ENCODE assay signal across 9 cellular contexts in genomic region chr7:88344956-88345832, GRCh38. TPM values are rescaled to one million over a fixed set of nuclear protein-coding genes. Genes with fewer than 3 reads are reported as not detected.
A peak's percentile ranks its signal among the peaks of the same experiment; 100 is the strongest.
DNase-seq lines count a peak whose midpoint lies in the region; ATAC-seq, FAIRE-seq and TF ChIP-seq lines count a peak whose summit lies in the region.
"Had no signal": no experiment of that assay in that cellular context is flagged by ENCODE, and none has a peak within 500 bp of the region (broad histone marks: within the 10 kb centered on the region; RNA-seq: fewer than 3 reads in every experiment).

No MANE protein-coding gene starts in this region.

- DNase-seq in AG09309 (ENCODE audit: low read depth) (no peak), NCI-H1092 (lab: John Stamatoyannopoulos, UW) (peak; percentile 9), astrocyte of the hippocampus (ENCODE audit: low read depth, low spot score) (peak; percentile 72), kidney (no peak), thyroid gland (peak; percentile 40 to 54)
- DNase-seq in activated T-cell treated with anti-CD3 and anti-CD28 coated beads, Interleukin-2, amount 50 U/mL, for 24 hours = no peak
- DNase-seq in natural killer cell treated with Interleukin-12 subunit alpha and Interleukin-12 subunit beta and Interleukin-15 and Interleukin-18, amount 100 ng/mL, for 72 hours (ENCODE audit: low spot score) = no peak

- peaks cover 40% of the 10 kb centered on the region for H3K27me3 Mint-ChIP-seq in activated T-cell treated with anti-CD3 and anti-CD28 coated beads, Interleukin-2, amount 50 U/mL, for 24 hours
- peaks cover 16 to 21% of the 10 kb centered on the region in 2 donors for H3K27me3 Mint-ChIP-seq in natural killer cell treated with Interleukin-12 subunit alpha and Interleukin-12 subunit beta and Interleukin-15 and Interleukin-18, amount 100 ng/mL, for 72 hours

- H3K27ac ChIP-seq in kidney (ENCODE audit: low read depth in 2 of 2, low read length in 2 of 2) (no peak overlapping the region), thyroid gland (no peak overlapping the region)

- FAIRE-seq in kidney (lab: Jason Lieb, UNC) = no peak

- H3K27ac Mint-ChIP-seq in activated T-cell treated with anti-CD3 and anti-CD28 coated beads, Interleukin-2, amount 50 U/mL, for 24 hours = no peak overlapping the region
- no peak overlapping the region for H3K27ac Mint-ChIP-seq in natural killer cell treated with Interleukin-12 subunit alpha and Interleukin-12 subunit beta and Interleukin-15 and Interleukin-18, amount 100 ng/mL, for 72 hours

- H3K4me1 ChIP-seq in kidney (ENCODE audit: control insufficient read depth in 1 of 2, insufficient read depth in 1 of 2, low read depth in 1 of 2, low read length in 2 of 2) = no peaks in the 10 kb centered on the region
- peaks cover 4 to 17% of the 10 kb centered on the region in 2 donors for H3K4me1 ChIP-seq in thyroid gland

- H3K36me3 Mint-ChIP-seq in activated T-cell treated with anti-CD3 and anti-CD28 coated beads, Interleukin-2, amount 50 U/mL, for 24 hours (ENCODE audit: low read depth) = no peaks in the 10 kb centered on the region
- no peaks in the 10 kb centered on the region for H3K36me3 Mint-ChIP-seq in natural killer cell treated with Interleukin-12 subunit alpha and Interleukin-12 subunit beta and Interleukin-15 and Interleukin-18, amount 100 ng/mL, for 72 hours

- intact Hi-C loops in kidney (cut with DNase I) = no loop called here
- intact Hi-C loops in thyroid gland (cut with DNase I) = no loop called here

- TF ChIP-seq CTCF in AG09309 (IDR thresholded peaks at IDR 0.05; ENCODE audit: control insufficient read depth, insufficient read depth, low read depth, low read length, missing control alignments) (peak; percentile 22), kidney (IDR thresholded peaks at IDR 0.05; ENCODE audit: borderline replicate concordance, extremely low read depth, insufficient read depth) (peak; percentile 38), thyroid gland (IDR thresholded peaks at IDR 0.05) (peak in 4 of 6 experiments; percentile 8 to 55 (median 38))

- H3K36me3 ChIP-seq in kidney (ENCODE audit: control insufficient read depth in 1 of 2, insufficient read depth in 2 of 2, low read length in 2 of 2) (no peaks in the 10 kb centered on the region), thyroid gland (no peaks in the 10 kb centered on the region)

- no peaks in the 10 kb centered on the region for H3K4me1 Mint-ChIP-seq in activated T-cell treated with anti-CD3 and anti-CD28 coated beads, Interleukin-2, amount 50 U/mL, for 24 hours (ENCODE audit: low read depth)
- no peaks in the 10 kb centered on the region for H3K4me1 Mint-ChIP-seq in natural killer cell treated with Interleukin-12 subunit alpha and Interleukin-12 subunit beta and Interleukin-15 and Interleukin-18, amount 100 ng/mL, for 72 hours (ENCODE audit: low read depth in 2 of 2)
- H3K4me1 Mint-ChIP-seq: central memory CD8-positive, alpha-beta T cell had no signal

- peak; percentile 53 for ATAC-seq in GM18909 (IDR thresholded peaks at IDR 0.05; ENCODE audit: poor library complexity, unreplicated experiment)
- ATAC-seq in natural killer cell treated with Interleukin-12 subunit alpha and Interleukin-12 subunit beta and Interleukin-15 and Interleukin-18, amount 100 ng/mL, for 72 hours = no peak

- H3K4me3 Mint-ChIP-seq in activated T-cell treated with anti-CD3 and anti-CD28 coated beads, Interleukin-2, amount 50 U/mL, for 24 hours = no peak overlapping the region
- no peak overlapping the region for H3K4me3 Mint-ChIP-seq in natural killer cell treated with Interleukin-12 subunit alpha and Interleukin-12 subunit beta and Interleukin-15 and Interleukin-18, amount 100 ng/mL, for 72 hours
- H3K4me3 Mint-ChIP-seq: central memory CD8-positive, alpha-beta T cell had no signal

- no peak overlapping the region for H3K9ac ChIP-seq in kidney (ENCODE audit: low read length in 2 of 2)

- no peaks in the 10 kb centered on the region for H3K9me3 ChIP-seq in kidney (ENCODE audit: control insufficient read depth in 1 of 2, low read length in 2 of 2)
- no peaks in the 10 kb centered on the region for H3K9me3 ChIP-seq in thyroid gland

- WGBS in thyroid gland, 2 donors = 27 to 30% methylated on average over 15 of the region's 15 CpGs

- no peak overlapping the region for H3K4me3 ChIP-seq in AG09309 (ENCODE audit: control insufficient read depth, low read depth, low read length)
- H3K4me3 ChIP-seq in kidney (ENCODE audit: low read length in 2 of 2) = no peak overlapping the region
- H3K4me3 ChIP-seq in thyroid gland (replicated peaks in 1 of 3) = no peak overlapping the region

- no peaks in the 10 kb centered on the region for H3K27me3 ChIP-seq in thyroid gland

- H3K9me3 Mint-ChIP-seq in activated T-cell treated with anti-CD3 and anti-CD28 coated beads, Interleukin-2, amount 50 U/mL, for 24 hours = no peaks in the 10 kb centered on the region
- H3K9me3 Mint-ChIP-seq in natural killer cell treated with Interleukin-12 subunit alpha and Interleukin-12 subunit beta and Interleukin-15 and Interleukin-18, amount 100 ng/mL, for 72 hours = peaks cover 4% of the 10 kb centered on the region
- H3K9me3 Mint-ChIP-seq: central memory CD8-positive, alpha-beta T cell had no signal

- TF ChIP-seq POLR2A in thyroid gland (IDR thresholded peaks at IDR 0.05) = no peak

RNA-seq across cellular contexts. Expression of gene STEAP4, which starts 38.5 kb away (rescaled TPM):
- total RNA-seq in kidney (80.2 TPM), thyroid gland (100 to 1,000 TPM in 1 of 4 donors, 10 to 100 TPM in 3; 34.3 to 162 (median 61.8) TPM)
- polyA plus RNA-seq in kidney (ENCODE audit: insufficient read depth, low read depth, low replicate concordance) = 3.4 TPM
- not detected for total RNA-seq in natural killer cell treated with Interleukin-12 subunit alpha and Interleukin-12 subunit beta and Interleukin-15 and Interleukin-18, amount 100 ng/mL, for 72 hours

Comparison
In these comparisons a context has a peak if more than half of its experiments do, and no peak if none do; other contexts are left out.
1. DNase-seq: peak in NCI-H1092 (single experiment), astrocyte of the hippocampus (single experiment) and thyroid gland (2 of 2); none in AG09309 (single experiment), kidney (single experiment), activated T-cell treated with anti-CD3 and anti-CD28 coated beads, Interleukin-2, amount 50 U/mL, for 24 hours (single experiment) and natural killer cell treated with Interleukin-12 subunit alpha and Interleukin-12 subunit beta and Interleukin-15 and Interleukin-18, amount 100 ng/mL, for 72 hours (single experiment).
2. RNA of gene STEAP4, which starts 38.5 kb away (total RNA-seq): 80.2 TPM in kidney (single experiment) and 34.3 to 162 TPM in thyroid gland; not detected in natural killer cell treated with Interleukin-12 subunit alpha and Interleukin-12 subunit beta and Interleukin-15 and Interleukin-18, amount 100 ng/mL, for 72 hours; every median in the first group is over 10 times any median in the second.
3. Peak in every context shown above with its lines, with median percentiles within 50 percentile points of each other: CTCF ChIP-seq.